ENCODE assay signal across 11 cellular contexts in genomic region chr15:101500865-101501551, GRCh38. TPM values are rescaled to one million over a fixed set of nuclear protein-coding genes. Genes with fewer than 3 reads are reported as not detected.
DNase-seq lines count a peak whose midpoint lies in the region; ATAC-seq, FAIRE-seq and TF ChIP-seq lines count a peak whose summit lies in the region.
"Had no signal": no experiment of that assay in that cellular context is flagged by ENCODE, and none has a peak within 500 bp of the region (broad histone marks: within the 10 kb centered on the region; RNA-seq: fewer than 3 reads in every experiment).

No MANE protein-coding gene starts in this region.

- no peak for TF ChIP-seq RAD21 in GM12878 (IDR thresholded peaks at IDR 0.05; ENCODE audit: insufficient read depth, low read depth, low read length)
- peak in 1 of 2 donors; percentile 13 for TF ChIP-seq RAD21 in liver (IDR thresholded peaks at IDR 0.05)

- CTCF ChIA-PET in GM12878 (lab: Yijun Ruan, JAX): interaction anchor here (0.9 to 2.0 kb wide), 4 partner anchors 10 to 204 kb away, joined by 3 to 7 read pairs (median 4); no protein-coding TSS in a partner anchor

- H2AFZ ChIP-seq in GM23338 (peak overlapping the region; percentile 94; the same call in 1 of the 2 replicates), GM12878 (ENCODE audit: control insufficient read depth, low read depth, low read length) (no peak overlapping the region; the same call in 1 of the 2 replicates)

- no peaks in the 10 kb centered on the region for H3K36me3 ChIP-seq in GM23338 (ENCODE audit: insufficient read depth)
- no peaks in the 10 kb centered on the region for H3K36me3 ChIP-seq in GM12878 (ENCODE audit: control insufficient read depth in 2 of 2, insufficient read depth in 2 of 2, low read length in 1 of 2)
- H3K36me3 ChIP-seq in liver (ENCODE audit: control insufficient read depth in 4 of 4, insufficient read depth in 3 of 4, low read depth in 1 of 4, low read length in 3 of 4): no peaks in the 10 kb centered on the region
- H3K36me3 ChIP-seq: upper lobe of left lung had no signal

- H3K9me3 Mint-ChIP-seq in GM23338: no peaks in the 10 kb centered on the region

- no peaks in the 10 kb centered on the region for H3K9me2 ChIP-seq in GM23338 (ENCODE audit: insufficient read depth)

- no peaks in the 10 kb centered on the region for H4K20me1 ChIP-seq in GM23338 (replicated peaks; ENCODE audit: insufficient read depth)
- no peaks in the 10 kb centered on the region for H4K20me1 ChIP-seq in GM12878 (ENCODE audit: control insufficient read depth, insufficient read depth)

- H3K4me3 ChIP-seq in AG10803 (ENCODE audit: low read length) (no peak overlapping the region), GM23338 (no peak overlapping the region), GM12878 (no peak overlapping the region), liver (ENCODE audit: low read depth in 1 of 3, low read length in 3 of 3) (no peak overlapping the region)
- H3K4me3 ChIP-seq: upper lobe of left lung had no signal

- H3K9me3 ChIP-seq in GM12878 (replicated peaks; ENCODE audit: control insufficient read depth, insufficient read depth, low read length) (no peaks in the 10 kb centered on the region), liver (ENCODE audit: control insufficient read depth in 4 of 4, low read length in 3 of 4) (no peaks in the 10 kb centered on the region)
- H3K9me3 ChIP-seq: upper lobe of left lung had no signal

- SMC1A ChIA-PET in GM12878 (lab: Charles Lee; ENCODE audit: uncharacterized antibody, unreplicated experiment): interaction anchor here (1.2 kb wide), 1 partner anchor 197 kb away, joined by 3 read pairs; no protein-coding TSS in a partner anchor

- BruUV-seq in GM12878 (replicated peaks; lab: Mats Ljungman, UMichigan): no TSS peak

- H3K9ac ChIP-seq in GM12878 (ENCODE audit: control insufficient read depth, insufficient read depth, low read length): no peak overlapping the region
- H3K9ac ChIP-seq in liver (ENCODE audit: low read depth in 1 of 2, low read length in 2 of 2): peak overlapping the region; percentile 75 to 77

- H3F3A ChIP-seq in GM23338 (replicated peaks; ENCODE audit: low read depth): no peaks in the 10 kb centered on the region

- peak; percentile 23 for DNase-seq in AG10803 (ENCODE audit: low read depth)
- DNase-seq in GM23338 (ENCODE audit: low spot score): no peak
- no peak for DNase-seq in GM12878 (ENCODE audit: low read depth, low spot score)
- DNase-seq in kidney glomerular epithelial cell (lab: John Stamatoyannopoulos, UW): no peak
- DNase-seq in UCSD-AML1 (lab: John Stamatoyannopoulos, UW; ENCODE audit: unreplicated experiment): no peak
- DNase-seq: activated CD4-positive, alpha-beta T cell treated with anti-CD3 and anti-CD28 coated beads for 1 hour had no signal

- FAIRE-seq in GM12878 (lab: Jason Lieb, UNC): peak; percentile 57

- no peak for TF ChIP-seq EP300 in GM12878 (IDR thresholded peaks at IDR 0.05; ENCODE audit: borderline replicate concordance in 1 of 2, control insufficient read depth in 1 of 2, low read depth in 2 of 2, low read length in 2 of 2)

- H3K79me2 ChIP-seq in GM23338 (replicated peaks; ENCODE audit: insufficient read depth): no peaks in the 10 kb centered on the region
- no peaks in the 10 kb centered on the region for H3K79me2 ChIP-seq in GM12878 (ENCODE audit: control insufficient read depth, insufficient read depth, low read length)

- peaks cover 22% of the 10 kb centered on the region for H3K4me1 Mint-ChIP-seq in GM23338

- ATAC-seq in GM23338 (no peak), GM12878 (no peak), HG02973 (IDR thresholded peaks at IDR 0.05; ENCODE audit: unreplicated experiment) (no peak), GM21526 (IDR thresholded peaks at IDR 0.05; ENCODE audit: low FRiP score, unreplicated experiment) (no peak)

- H3K4me3 Mint-ChIP-seq in GM23338: no peak overlapping the region

- no peak overlapping the region for H3K27ac ChIP-seq in GM23338 (ENCODE audit: low read depth)
- H3K27ac ChIP-seq in GM12878 (ENCODE audit: control insufficient read depth, insufficient read depth): no peak overlapping the region
- H3K27ac ChIP-seq in liver (ENCODE audit: low read depth in 1 of 2, low read length in 2 of 2): peak overlapping the region; percentile 83 to 89
- H3K27ac ChIP-seq: C4-2B, upper lobe of left lung had no signal

- intact Hi-C loops in GM12878 (cut with micrococcal nuclease; ENCODE audit: unreplicated experiment): loop anchor here (5.0 kb wide), 1 partner anchor 199 kb away; no protein-coding TSS in a partner anchor

- TF ChIP-seq CTCF in AG10803 (conservative IDR thresholded peaks at IDR 0.05; ENCODE audit: low read length) (no peak), GM23338 (conservative IDR thresholded peaks at IDR 0.05; ENCODE audit: low read depth in 2 of 2) (no peak), GM12878 (IDR thresholded peaks at IDR 0.05 in 2 of 3, conservative IDR thresholded peaks at IDR 0.05 in 1 of 3; ENCODE audit: control insufficient read depth in 2 of 3, extremely low read depth in 1 of 3, insufficient read depth in 1 of 3, low read depth in 3 of 3, low read length in 3 of 3) (no peak), liver (IDR thresholded peaks at IDR 0.05; ENCODE audit: low read depth, low read length, missing input control) (no peak)

- POLR2A ChIA-PET in GM12878 (lab: Charles Lee): no interaction called here

- H3K27me3 ChIP-seq in GM23338 (ENCODE audit: insufficient read depth) (no peaks in the 10 kb centered on the region), GM12878 (replicated peaks in 1 of 2; ENCODE audit: control insufficient read depth in 2 of 2, insufficient read depth in 2 of 2, low read length in 1 of 2) (no peaks in the 10 kb centered on the region; a peak in 3 of 4 replicates), liver (ENCODE audit: control insufficient read depth in 4 of 4, insufficient read depth in 4 of 4, low read length in 3 of 4) (no peaks in the 10 kb centered on the region)
- H3K27me3 ChIP-seq: upper lobe of left lung had no signal

- H3K4me2 ChIP-seq in GM23338 (no peak overlapping the region), GM12878 (ENCODE audit: control insufficient read depth, insufficient read depth) (no peak overlapping the region)

- RAD21 ChIA-PET in GM12878 (lab: Charles Lee; ENCODE audit: unreplicated experiment): no interaction called here

- H3K27ac Mint-ChIP-seq in GM23338: no peak overlapping the region

- in situ Hi-C loops in GM12878 (cut with MboI): loop anchor here (5.0 kb wide), 1 partner anchor 199 kb away; no protein-coding TSS in a partner anchor

- no peaks in the 10 kb centered on the region for H3K36me3 Mint-ChIP-seq in GM23338 (ENCODE audit: low read depth)

- peaks cover 7% of the 10 kb centered on the region; the same call in 1 of the 2 replicates for H3K4me1 ChIP-seq in GM23338 (ENCODE audit: insufficient read depth)
- peaks cover 8% of the 10 kb centered on the region for H3K4me1 ChIP-seq in GM12878 (ENCODE audit: control insufficient read depth, insufficient read depth, low read length)
- peaks cover 2 to 43% (median 23%) of the 10 kb centered on the region in 4 donors for H3K4me1 ChIP-seq in liver (ENCODE audit: control insufficient read depth in 4 of 4, insufficient read depth in 4 of 4, low read length in 3 of 4)

- TF ChIP-seq POLR2A in GM12878 (IDR thresholded peaks at IDR 0.05; ENCODE audit: low read depth, low read length): no peak

- peaks cover 17% of the 10 kb centered on the region for H3K27me3 Mint-ChIP-seq in GM23338 (ENCODE audit: insufficient read depth, low read depth, poor library complexity)

- 15% methylated on average over 4 of the region's 4 CpGs for WGBS in GM12878 (ENCODE audit: insufficient coverage, insufficient replicate concordance, low lambda C conversion rate, missing lambda C conversion rate)
- 78% methylated on average over 4 of the region's 4 CpGs for WGBS in liver

TF ChIP-seq in GM23338, 12 proteins besides CTCF, POLR2A, EP300 and RAD21 (continues in another document):
- no peak for TF ChIP-seq ZNF114 (CRISPR knock-in tag; IDR thresholded peaks at IDR 0.05)
- TF ChIP-seq JUNB (IDR thresholded peaks at IDR 0.05; ENCODE audit: unreplicated experiment): no peak
- TF ChIP-seq CREB1 (CRISPR knock-in tag; IDR thresholded peaks at IDR 0.05; ENCODE audit: low read depth): no peak
- no peak for TF ChIP-seq POLR2AphosphoS5 (IDR thresholded peaks at IDR 0.05; ENCODE audit: low read depth)

TF ChIP-seq in GM12878, 131 proteins besides CTCF, POLR2A, EP300 and RAD21 (continues in another document):
- no peak for TF ChIP-seq SRF (IDR thresholded peaks at IDR 0.05; ENCODE audit: low read depth in 2 of 2, low read length in 2 of 2)

TF ChIP-seq in liver, 16 proteins besides CTCF, POLR2A, EP300 and RAD21 (continues in another document):
- TF ChIP-seq HNF4G (IDR thresholded peaks at IDR 0.05) (no peak), FOXA2 (IDR thresholded peaks at IDR 0.05) (peak; percentile 74), FOXA1 (IDR thresholded peaks at IDR 0.05) (peak; percentile 29), YY1 (IDR thresholded peaks at IDR 0.05) (peak; percentile 20)

RNA-seq across cellular contexts. Expression of gene PCSK6, which starts 11.5 kb away (rescaled TPM):
- total RNA-seq in GM23338 (2014; rRNA removed; shearing (Covaris generic)): 6.7 and 7.8 TPM in 2 replicates
- polyA plus RNA-seq in GM23338 (2016; fragmentation: Nextera tagmentation; extraction: Ambion mirVana) (1.7 and 2.4 TPM in 2 replicates), GM12878 (2011; rRNA removed) (0.20 TPM in 1 of 2 replicates, not detected in the other), GM12878 (2014; fragmentation: Illumina TruSeq; extraction: Trizol) (not detected in 2 replicates), GM12878 (2014; fragmentation: Nextera tagmentation; extraction: Ambion mirVana) (under 1 TPM; 0.19 to 0.22 TPM), GM12878 (2014; rRNA removed) (not detected in 2 replicates), GM12878 (2016; fragmentation: Nextera tagmentation; extraction: Ambion mirVana) (under 1 TPM; 0.44 to 0.67 TPM), liver (100 to 1,000 TPM in 1 of 2 donors, 10 to 100 TPM in 1; 94.8 to 212 TPM)
- not detected in 2 replicates for total RNA-seq in GM12878 (2013; cell fraction: nucleolus; rRNA removed)
- total RNA-seq in GM12878 (2014; rRNA removed) (not detected in 2 replicates), GM12878 (2014; rRNA removed; fragmentation: Illumina TruSeq; extraction: Trizol) (not detected in 2 replicates), GM12878 (2021) (0.28 and 0.35 TPM in 2 replicates), liver (100 to 1,000 TPM; 124 to 398 TPM)
- polyA plus RNA-seq in GM12878 (2011; ENCODE audit: low read depth): 0.21 TPM
- polyA plus RNA-seq in GM12878 (2011; cell fraction: cytosol; rRNA removed): 0.17 TPM in 1 of 2 replicates, not detected in the other
- polyA plus RNA-seq in GM12878 (2011; cell fraction: nucleus; rRNA removed): 0.13 TPM in 1 of 2 replicates, not detected in the other
- 0.69 and 0.73 TPM in 2 replicates for polyA plus RNA-seq in GM12878 (2012)
- not detected in 2 replicates for polyA minus RNA-seq in GM12878 (2011; rRNA and poly(A)+ RNA removed)
- 1.5 and 2.0 TPM in 2 replicates for polyA minus RNA-seq in GM12878 (2011; cell fraction: cytosol; rRNA and poly(A)+ RNA removed)
- not detected in 2 replicates for polyA minus RNA-seq in GM12878 (2011; cell fraction: nucleus; rRNA and poly(A)+ RNA removed)

Comparison
In these comparisons a context has a peak if more than half of its experiments do, and no peak if none do; other contexts are left out.
1. H3K27ac ChIP-seq: peak in liver (2 of 2); none in GM23338 (single experiment) and GM12878 (single experiment).
2. RNA of gene PCSK6, which starts 11.5 kb away (total RNA-seq): 124 to 398 TPM in liver; 6.7 to 7.8 TPM in GM23338 and 0.28 to 0.35 TPM in GM12878; every median in the first group is over 10 times any median in the second.